11 cellular contexts compared by ENCODE assay signal in genomic region chr7:92769361-92769633, GRCh38.
A peak's percentile ranks its signal among the peaks of the same experiment; 100 is the strongest.
DNase-seq lines count a peak whose midpoint lies in the region; ATAC-seq, FAIRE-seq and TF ChIP-seq lines count a peak whose summit lies in the region.
"Had no signal": no experiment of that assay in that cellular context is flagged by ENCODE, and none has a peak within 500 bp of the region (broad histone marks: within the 10 kb centered on the region; RNA-seq: fewer than 3 reads in every experiment).

No MANE protein-coding gene starts in this region.

- TF ChIP-seq POLR2A in upper lobe of left lung (IDR thresholded peaks at IDR 0.05), result no peak
- TF ChIP-seq POLR2A in Peyer's patch (IDR thresholded peaks at IDR 0.05), result no peak

- H3K9ac ChIP-seq in astrocyte (ENCODE audit: low read length), result no peak overlapping the region

- peaks cover 53% of the 10 kb centered on the region for H3K4me1 ChIP-seq in BE2C
- H3K4me1 ChIP-seq in astrocyte (ENCODE audit: insufficient read depth, low read length), result peaks cover 39% of the 10 kb centered on the region
- H3K4me1 ChIP-seq in upper lobe of left lung, result peaks cover 0 to 24% (median 7%) of the 10 kb centered on the region in 4 donors
- peaks cover 0 to 12% (median 0%) of the 10 kb centered on the region in 4 donors for H3K4me1 ChIP-seq in Peyer's patch

- H3K27me3 Mint-ChIP-seq in astrocyte (ENCODE audit: low read depth, unreplicated experiment), result no peaks in the 10 kb centered on the region
- no peaks in the 10 kb centered on the region for H3K27me3 Mint-ChIP-seq in osteocyte (ENCODE audit: unreplicated experiment)
- H3K27me3 Mint-ChIP-seq: activated B cell treated with CpG ODN at 0.5 μM for 24 hours had no signal

- H4K20me1 ChIP-seq in astrocyte (ENCODE audit: insufficient read depth, low read length), result peaks cover 9% of the 10 kb centered on the region

- H3K4me3 ChIP-seq in BE2C (ENCODE audit: low read depth, low read length) (peak overlapping the region; percentile 7; the same call in 1 of the 2 replicates), astrocyte (ENCODE audit: insufficient read depth, low read depth, low read length) (no peak overlapping the region), upper lobe of left lung (no peak overlapping the region), Peyer's patch (no peak overlapping the region)
- H3K4me3 ChIP-seq: hepatocyte, mucosa of descending colon had no signal

- H3K9me3 Mint-ChIP-seq in astrocyte (ENCODE audit: unreplicated experiment) (no peaks in the 10 kb centered on the region), osteocyte (ENCODE audit: unreplicated experiment) (no peaks in the 10 kb centered on the region)
- H3K9me3 Mint-ChIP-seq: activated B cell treated with CpG ODN at 0.5 μM for 24 hours had no signal

- H3K4me3 Mint-ChIP-seq in astrocyte (ENCODE audit: unreplicated experiment), result no peak overlapping the region
- no peak overlapping the region for H3K4me3 Mint-ChIP-seq in osteocyte (ENCODE audit: unreplicated experiment)

- H3K4me1 Mint-ChIP-seq in astrocyte (ENCODE audit: low read depth, unreplicated experiment) (peaks cover 42% of the 10 kb centered on the region), osteocyte (ENCODE audit: unreplicated experiment) (peaks cover 53% of the 10 kb centered on the region)

- peaks cover 20% of the 10 kb centered on the region for H3K36me3 Mint-ChIP-seq in astrocyte (ENCODE audit: low read depth, unreplicated experiment)
- H3K36me3 Mint-ChIP-seq in osteocyte (ENCODE audit: unreplicated experiment), result peaks cover 5% of the 10 kb centered on the region

- DNase-seq in BE2C (no peak), astrocyte (ENCODE audit: low read depth) (no peak), upper lobe of left lung (no peak), Peyer's patch (no peak), osteocyte (ENCODE audit: extremely low spot score, unreplicated experiment) (no peak), HUDEP-2 (lab: John Stamatoyannopoulos, UW; ENCODE audit: unreplicated experiment in 76 of 76) (no peak)
- DNase-seq: activated B cell treated with CpG ODN at 0.5 μM for 24 hours, mucosa of descending colon had no signal

- H3K27ac ChIP-seq in astrocyte (ENCODE audit: low read depth, low read length) (peak overlapping the region; percentile 22), upper lobe of left lung (no peak overlapping the region), Peyer's patch (no peak overlapping the region)
- H3K27ac ChIP-seq: hepatocyte had no signal

- no peak overlapping the region for H2AFZ ChIP-seq in astrocyte (ENCODE audit: low read depth, low read length)
- H2AFZ ChIP-seq: hepatocyte had no signal

- ATAC-seq in GM18858 (IDR thresholded peaks at IDR 0.05; ENCODE audit: unreplicated experiment), result peak; percentile 3
- peak; percentile 13 for ATAC-seq in HG02798 (IDR thresholded peaks at IDR 0.05; ENCODE audit: poor library complexity, unreplicated experiment)
- no peak for ATAC-seq in upper lobe of left lung (ENCODE audit: low FRiP score in 2 of 2)

- FAIRE-seq in astrocyte (lab: Jason Lieb, UNC), result no peak

- H3K36me3 ChIP-seq in BE2C (peaks cover 7% of the 10 kb centered on the region), astrocyte (ENCODE audit: insufficient read depth, low read length) (peaks cover 24% of the 10 kb centered on the region), upper lobe of left lung (peaks cover 0 to 6% (median 0%) of the 10 kb centered on the region in 4 donors), Peyer's patch (no peaks in the 10 kb centered on the region)

- H3K27me3 ChIP-seq in BE2C (no peaks in the 10 kb centered on the region), astrocyte (ENCODE audit: insufficient read depth, low read length) (no peaks in the 10 kb centered on the region), upper lobe of left lung (no peaks in the 10 kb centered on the region), Peyer's patch (no peaks in the 10 kb centered on the region)
- H3K27me3 ChIP-seq: hepatocyte had no signal

- TF ChIP-seq CTCF in BE2C (IDR thresholded peaks at IDR 0.05; ENCODE audit: low read depth, low read length), result no peak
- TF ChIP-seq CTCF in astrocyte (IDR thresholded peaks at IDR 0.05; ENCODE audit: insufficient read depth, low read depth, low read length), result no peak
- TF ChIP-seq CTCF in upper lobe of left lung (IDR thresholded peaks at IDR 0.05), result no peak
- no peak for TF ChIP-seq CTCF in Peyer's patch (IDR thresholded peaks at IDR 0.05)
- no peak for TF ChIP-seq CTCF in osteocyte (IDR thresholded peaks at IDR 0.05)

- no peak overlapping the region for H3K4me2 ChIP-seq in astrocyte (ENCODE audit: low read length)
- H3K4me2 ChIP-seq: hepatocyte had no signal

- TF ChIP-seq EP300 in upper lobe of left lung (IDR thresholded peaks at IDR 0.05), result no peak

- H3K79me2 ChIP-seq in astrocyte (ENCODE audit: insufficient read depth, low read length), result peaks cover 90% of the 10 kb centered on the region

- H3K27ac Mint-ChIP-seq in astrocyte (ENCODE audit: unreplicated experiment), result no peak overlapping the region
- H3K27ac Mint-ChIP-seq in osteocyte (ENCODE audit: unreplicated experiment), result no peak overlapping the region

- H3K9me3 ChIP-seq in BE2C, result no peaks in the 10 kb centered on the region
- no peaks in the 10 kb centered on the region for H3K9me3 ChIP-seq in astrocyte (ENCODE audit: insufficient read depth, low read depth, low read length)
- no peaks in the 10 kb centered on the region for H3K9me3 ChIP-seq in upper lobe of left lung
- no peaks in the 10 kb centered on the region for H3K9me3 ChIP-seq in Peyer's patch
- H3K9me3 ChIP-seq: mucosa of descending colon had no signal

Comparison
In these comparisons a context has a peak if more than half of its experiments do, and no peak if none do; other contexts are left out.
1. ATAC-seq: peak in GM18858 (single experiment) and HG02798 (single experiment); none in upper lobe of left lung (0 of 2).